ENCODE assay signal across 8 cellular contexts in the genomic region with DNA sequence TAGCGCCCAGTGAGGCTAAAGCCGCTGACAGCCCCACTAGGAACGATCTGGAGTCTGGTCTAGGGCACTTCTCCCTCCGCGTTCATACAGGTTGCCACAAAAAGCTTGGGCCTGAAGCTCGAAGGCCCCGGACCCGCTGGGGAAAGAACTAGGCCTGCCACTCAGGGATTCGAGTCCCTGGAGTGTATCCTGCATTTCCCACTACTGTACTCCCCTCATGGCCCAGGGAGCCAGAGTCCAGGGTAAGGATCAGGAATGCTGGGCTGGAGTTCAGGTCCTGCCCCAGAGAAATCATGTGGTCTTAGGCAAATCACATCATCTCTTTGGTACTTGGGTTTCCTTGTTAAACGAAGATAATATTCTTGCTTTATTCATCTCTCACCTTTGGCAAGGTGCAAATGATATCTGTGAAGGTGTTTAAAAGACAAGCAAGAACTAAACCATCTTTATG. TPM values are rescaled to one million over a fixed set of nuclear protein-coding genes. Genes with fewer than 3 reads are reported as not detected.
A peak's percentile ranks its signal among the peaks of the same experiment; 100 is the strongest.
DNase-seq lines count a peak whose midpoint lies in the region; ATAC-seq, FAIRE-seq and TF ChIP-seq lines count a peak whose summit lies in the region.

No MANE protein-coding gene starts in this region.

- H3K4me3 ChIP-seq in OCI-LY3 (ENCODE audit: low read length) = peak overlapping the region; percentile 94

- ATAC-seq in HG03108 (IDR thresholded peaks at IDR 0.05; ENCODE audit: unreplicated experiment) (no peak), HG03280 (IDR thresholded peaks at IDR 0.05; ENCODE audit: unreplicated experiment) (no peak)

- peak overlapping the region; percentile 91 for H3K4me2 ChIP-seq in OCI-LY3 (ENCODE audit: low read length)

- H3K4me1 Mint-ChIP-seq in endothelial cell (ENCODE audit: unreplicated experiment) (peaks cover 38% of the 10 kb centered on the region), osteocyte (ENCODE audit: unreplicated experiment) (peaks cover 25% of the 10 kb centered on the region)

- H3K4me3 Mint-ChIP-seq in endothelial cell (ENCODE audit: unreplicated experiment) = peak overlapping the region; percentile 85
- peak overlapping the region; percentile 79 for H3K4me3 Mint-ChIP-seq in osteocyte (ENCODE audit: unreplicated experiment)

- POLR2A ChIA-PET in GM10248 (lab: Yijun Ruan, JAX) = interaction anchor here (1.9 kb wide), 1 partner anchor 53 kb away, joined by 13 read pairs; no protein-coding TSS in a partner anchor

- peak overlapping the region; percentile 99 for H3K9ac ChIP-seq in OCI-LY3 (ENCODE audit: low read length)

- H3K27me3 ChIP-seq in OCI-LY3 (ENCODE audit: low read depth, low read length) = no peaks in the 10 kb centered on the region

- no peaks in the 10 kb centered on the region for H3K9me3 ChIP-seq in OCI-LY3 (ENCODE audit: insufficient read depth, low read length)

- peaks cover 54% of the 10 kb centered on the region for H3K79me2 ChIP-seq in OCI-LY3 (ENCODE audit: low read length)

- CTCF ChIA-PET in GM10248 (lab: Yijun Ruan, JAX) = interaction anchor here (0.8 to 8.5 kb wide), 32 partner anchors 9 to 368 kb away, joined by 3 to 169 read pairs (median 8); no protein-coding TSS in a partner anchor

- H2AFZ ChIP-seq in OCI-LY3 (ENCODE audit: low read depth, low read length) = no peak overlapping the region

- peaks cover 34% of the 10 kb centered on the region for H3K4me1 ChIP-seq in OCI-LY3 (ENCODE audit: low read length)

- peaks cover 19% of the 10 kb centered on the region for H3K36me3 ChIP-seq in OCI-LY3 (replicated peaks; ENCODE audit: low read depth, low read length)

- TF ChIP-seq CTCF in GM10248 (IDR thresholded peaks at IDR 0.05; ENCODE audit: control extremely low read depth, extremely low read depth, low read depth, missing control alignments) = peak; percentile 24
- no peak for TF ChIP-seq CTCF in OCI-LY3 (IDR thresholded peaks at IDR 0.05; ENCODE audit: low read depth, low read length)
- peak; percentile 4 for TF ChIP-seq CTCF in endothelial cell (IDR thresholded peaks at IDR 0.05; ENCODE audit: unreplicated experiment)
- TF ChIP-seq CTCF in osteocyte (IDR thresholded peaks at IDR 0.05) = no peak
- no peak for TF ChIP-seq CTCF in D721Med (IDR thresholded peaks at IDR 0.05; ENCODE audit: insufficient read depth, missing control alignments)

- FAIRE-seq in D721Med (lab: Jason Lieb, UNC) = no peak

- DNase-seq in GM10248 (ENCODE audit: extremely low spot score) = no peak
- no peak for DNase-seq in endothelial cell (ENCODE audit: low spot score)
- no peak for DNase-seq in osteocyte (ENCODE audit: extremely low spot score, unreplicated experiment)
- no peak for DNase-seq in D721Med (ENCODE audit: insufficient read length, low spot score)
- no peak for DNase-seq in UCSD-AML1 (lab: John Stamatoyannopoulos, UW; ENCODE audit: unreplicated experiment)

- peaks cover 9% of the 10 kb centered on the region for H3K27me3 Mint-ChIP-seq in endothelial cell (ENCODE audit: unreplicated experiment)
- no peaks in the 10 kb centered on the region for H3K27me3 Mint-ChIP-seq in osteocyte (ENCODE audit: unreplicated experiment)

- peak overlapping the region; percentile 88 for H3K27ac ChIP-seq in OCI-LY3 (ENCODE audit: low read length)

- H3K27ac Mint-ChIP-seq in endothelial cell (ENCODE audit: unreplicated experiment) (peak overlapping the region; percentile 83), osteocyte (ENCODE audit: unreplicated experiment) (peak overlapping the region; percentile 86)

- H3K36me3 Mint-ChIP-seq in endothelial cell (ENCODE audit: low read depth, unreplicated experiment) (peaks cover 11% of the 10 kb centered on the region), osteocyte (ENCODE audit: unreplicated experiment) (peaks cover 21% of the 10 kb centered on the region)

- peaks cover 16% of the 10 kb centered on the region for H4K20me1 ChIP-seq in OCI-LY3 (ENCODE audit: insufficient read depth, low read length)

- no peaks in the 10 kb centered on the region for H3K9me3 Mint-ChIP-seq in endothelial cell (ENCODE audit: unreplicated experiment)
- no peaks in the 10 kb centered on the region for H3K9me3 Mint-ChIP-seq in osteocyte (ENCODE audit: unreplicated experiment)

RNA-seq across cellular contexts. Expression of a gene that starts 1.4 kb away (rescaled TPM):
- total RNA-seq in endothelial cell (ENCODE audit: unreplicated experiment) (72.1 TPM), osteocyte (87.9 and 88.0 TPM in 2 replicates)

Comparison
In these comparisons a context has a peak if more than half of its experiments do, and no peak if none do; other contexts are left out.
1. CTCF ChIP-seq: peak in GM10248 (single experiment) and endothelial cell (single experiment); none in OCI-LY3 (single experiment), osteocyte (single experiment) and D721Med (single experiment).